In genomic region chr5:147737921-147738320, GRCh38 we compare ENCODE assay signal across 16 cellular contexts. TPM values are rescaled to one million over a fixed set of nuclear protein-coding genes. Genes with fewer than 3 reads are reported as not detected.
"Had no signal": no experiment of that assay in that cellular context is flagged by ENCODE, and none has a peak within 500 bp of the region (broad histone marks: within the 10 kb centered on the region; RNA-seq: fewer than 3 reads in every experiment).

No MANE protein-coding gene starts in this region.

- H3K27ac Mint-ChIP-seq: activated naive CD4-positive, alpha-beta T cell treated with anti-CD3 and anti-CD28 coated beads for 36 hours; activated naive CD8-positive, alpha-beta T cell treated with anti-CD3 and anti-CD28 coated beads, Interleukin-2, amount 50 U/mL, for 24 hours; activated T-helper 17 cell treated with anti-CD3 and anti-CD28 coated beads, Interleukin-2, amount 50 U/mL, for 72 hours; dendritic cell treated with granulocyte-macrophage colony-stimulating factor and Interleukin-4, amounts not matched to agents 40 ng/mL and 50 ng/mL, for 4 days; mesothelial cell of epicardium; stimulated activated naive CD8-positive, alpha-beta T cell treated with anti-CD3 and anti-CD28 coated beads, Interleukin-15, amount 100 ng/mL, for 72 hours; type B pancreatic cell had no signal

- H3K36me3 Mint-ChIP-seq: type B pancreatic cell had no signal

- FAIRE-seq: astrocyte, bronchial epithelial cell had no signal

- H3K4me1 ChIP-seq: foreskin keratinocyte had no signal

- H3K4me3 ChIP-seq: lung had no signal

- DNase-seq: activated CD4-positive, alpha-beta T cell treated with anti-CD3 and anti-CD28 coated beads, Interleukin-2, amount 50 U/mL, for 48 hours; activated naive CD4-positive, alpha-beta T cell treated with anti-CD3 and anti-CD28 coated beads for 36 hours; activated naive CD8-positive, alpha-beta T cell treated with anti-CD3 and anti-CD28 coated beads, Interleukin-2, amount 50 U/mL, for 24 hours; effector memory CD4-positive, alpha-beta T cell; foreskin keratinocyte; glutamatergic neuron; stimulated activated naive CD8-positive, alpha-beta T cell treated with anti-CD3 and anti-CD28 coated beads, Interleukin-15, amount 100 ng/mL, for 72 hours; WERI-Rb-1 had no signal

- H3K27me3 Mint-ChIP-seq: activated naive CD8-positive, alpha-beta T cell treated with anti-CD3 and anti-CD28 coated beads, Interleukin-2, amount 50 U/mL, for 24 hours; activated T-helper 17 cell treated with anti-CD3 and anti-CD28 coated beads, Interleukin-2, amount 50 U/mL, for 72 hours; dendritic cell treated with granulocyte-macrophage colony-stimulating factor and Interleukin-4, amounts not matched to agents 40 ng/mL and 50 ng/mL, for 4 days; stimulated activated naive CD8-positive, alpha-beta T cell treated with anti-CD3 and anti-CD28 coated beads, Interleukin-15, amount 100 ng/mL, for 72 hours; type B pancreatic cell had no signal

- H3K27me3 ChIP-seq: foreskin keratinocyte had no signal

- H3K4me1 Mint-ChIP-seq: activated naive CD8-positive, alpha-beta T cell treated with anti-CD3 and anti-CD28 coated beads, Interleukin-2, amount 50 U/mL, for 24 hours; activated T-helper 17 cell treated with anti-CD3 and anti-CD28 coated beads, Interleukin-2, amount 50 U/mL, for 72 hours; stimulated activated naive CD8-positive, alpha-beta T cell treated with anti-CD3 and anti-CD28 coated beads, Interleukin-15, amount 100 ng/mL, for 72 hours had no signal

- ATAC-seq: activated naive CD8-positive, alpha-beta T cell treated with anti-CD3 and anti-CD28 coated beads, Interleukin-2, amount 50 U/mL, for 24 hours; activated T-helper 17 cell treated with anti-CD3 and anti-CD28 coated beads, Interleukin-2, amount 50 U/mL, for 72 hours; foreskin keratinocyte; sciatic nerve; stimulated activated naive CD8-positive, alpha-beta T cell treated with anti-CD3 and anti-CD28 coated beads, Interleukin-15, amount 100 ng/mL, for 72 hours had no signal

- H3K27ac ChIP-seq: foreskin keratinocyte, WERI-Rb-1 had no signal

- H3K36me3 ChIP-seq: WERI-Rb-1 had no signal

- H3K4me3 Mint-ChIP-seq: activated naive CD4-positive, alpha-beta T cell treated with anti-CD3 and anti-CD28 coated beads for 36 hours; activated naive CD8-positive, alpha-beta T cell treated with anti-CD3 and anti-CD28 coated beads, Interleukin-2, amount 50 U/mL, for 24 hours; activated T-helper 17 cell treated with anti-CD3 and anti-CD28 coated beads, Interleukin-2, amount 50 U/mL, for 72 hours; dendritic cell treated with granulocyte-macrophage colony-stimulating factor and Interleukin-4, amounts not matched to agents 40 ng/mL and 50 ng/mL, for 4 days; mesothelial cell of epicardium; stimulated activated naive CD8-positive, alpha-beta T cell treated with anti-CD3 and anti-CD28 coated beads, Interleukin-15, amount 100 ng/mL, for 72 hours; type B pancreatic cell had no signal

- H3K9me3 Mint-ChIP-seq: dendritic cell treated with granulocyte-macrophage colony-stimulating factor and Interleukin-4, amounts not matched to agents 40 ng/mL and 50 ng/mL, for 4 days; stimulated activated naive CD8-positive, alpha-beta T cell treated with anti-CD3 and anti-CD28 coated beads, Interleukin-15, amount 100 ng/mL, for 72 hours; type B pancreatic cell had no signal

RNA-seq across cellular contexts. Expression of gene JAKMIP2, which starts 44.6 kb away (rescaled TPM):
- total RNA-seq: bronchial epithelial cell, foreskin keratinocyte had no signal
- polyA plus RNA-seq: foreskin keratinocyte had no signal
